ENCODE assay signal across 18 cellular contexts in the genomic region with DNA sequence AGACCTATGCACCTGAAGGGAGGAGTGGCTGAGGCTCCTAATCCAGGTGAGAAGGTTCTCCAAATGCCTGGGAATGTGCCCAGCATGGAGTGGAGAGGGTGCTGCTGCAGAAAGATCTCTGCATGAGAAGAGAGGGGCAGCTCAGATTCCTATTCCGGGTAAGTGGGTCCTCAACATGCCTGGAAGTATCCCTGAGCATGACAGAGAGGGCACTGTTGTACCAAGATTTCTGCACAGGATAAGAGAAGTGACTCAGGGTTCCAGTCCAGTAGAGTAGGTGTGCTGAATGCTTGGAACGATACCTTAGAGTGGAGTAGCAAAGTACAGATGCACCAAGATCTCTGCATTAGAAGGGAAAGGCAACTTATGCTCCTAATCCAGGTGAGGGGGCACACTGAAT. TPM values are rescaled to one million over a fixed set of nuclear protein-coding genes. Genes with fewer than 3 reads are reported as not detected.
"Had no signal": no experiment of that assay in that cellular context is flagged by ENCODE, and none has a peak within 500 bp of the region (broad histone marks: within the 10 kb centered on the region; RNA-seq: fewer than 3 reads in every experiment).

No MANE protein-coding gene starts in this region.

RNA-seq across cellular contexts. Expression of gene CST1, which starts 15.8 kb away (rescaled TPM):
- total RNA-seq: activated naive CD4-positive, alpha-beta T cell treated with anti-CD3 and anti-CD28 coated beads for 36 hours; activated naive CD4-positive, alpha-beta T cell treated with anti-CD3 and anti-CD28 coated beads, Interleukin-2, amount 50 U/mL, for 72 hours; activated naive CD8-positive, alpha-beta T cell treated with anti-CD3 and anti-CD28 coated beads for 36 hours; activated naive CD8-positive, alpha-beta T cell treated with anti-CD3 and anti-CD28 coated beads, Interleukin-2, amount 10 ng/mL, durations not matched to agents 7 days and 5 days; activated T-cell treated with anti-CD3 and anti-CD28 coated beads, Interleukin-2, amount 50 U/mL, for 4 hours; activated T-cell treated with anti-CD3 and anti-CD28 coated beads, Interleukin-2, amount 50 U/mL, for 72 hours; activated T-helper 1 cell treated with anti-CD3 and anti-CD28 coated beads, Interleukin-12 subunit alpha, Interleukin-12 subunit beta, Interleukin-2, Interleukin-4 antibody, amounts not matched to agents 30 ng/mL and 10 ng/mL and 1 ng/mL, durations not matched to agents 14 hours and 24 hours and 36 hours; activated T-helper 17 cell treated with anti-CD3 and anti-CD28 coated beads, Interleukin-2, amount 50 U/mL, for 72 hours; activated T-helper 2 cell treated with anti-CD3 and anti-CD28 coated beads, Interferon-gamma antibody, Interleukin-2, Interleukin-4, amounts not matched to agents 10 μg/mL and 5 μg/mL and 100 μg/mL, durations not matched to agents 14 hours and 24 hours and 36 hours; ascending aorta; astrocyte; body of pancreas; breast epithelium; bronchial epithelial cell; cardiac septum had no signal

RNA-seq across cellular contexts. Expression of gene CST4, which starts 46.1 kb away (rescaled TPM):
- total RNA-seq: activated naive CD4-positive, alpha-beta T cell treated with anti-CD3 and anti-CD28 coated beads for 36 hours; activated naive CD4-positive, alpha-beta T cell treated with anti-CD3 and anti-CD28 coated beads, Interleukin-2, amount 50 U/mL, for 72 hours; activated naive CD8-positive, alpha-beta T cell treated with anti-CD3 and anti-CD28 coated beads for 36 hours; activated naive CD8-positive, alpha-beta T cell treated with anti-CD3 and anti-CD28 coated beads, Interleukin-2, amount 10 ng/mL, durations not matched to agents 7 days and 5 days; activated T-cell treated with anti-CD3 and anti-CD28 coated beads, Interleukin-2, amount 50 U/mL, for 4 hours; activated T-cell treated with anti-CD3 and anti-CD28 coated beads, Interleukin-2, amount 50 U/mL, for 72 hours; activated T-helper 1 cell treated with anti-CD3 and anti-CD28 coated beads, Interleukin-12 subunit alpha, Interleukin-12 subunit beta, Interleukin-2, Interleukin-4 antibody, amounts not matched to agents 30 ng/mL and 10 ng/mL and 1 ng/mL, durations not matched to agents 14 hours and 24 hours and 36 hours; activated T-helper 17 cell treated with anti-CD3 and anti-CD28 coated beads, Interleukin-2, amount 50 U/mL, for 72 hours; activated T-helper 2 cell treated with anti-CD3 and anti-CD28 coated beads, Interferon-gamma antibody, Interleukin-2, Interleukin-4, amounts not matched to agents 10 μg/mL and 5 μg/mL and 100 μg/mL, durations not matched to agents 14 hours and 24 hours and 36 hours; adrenal gland; aorta; ascending aorta; astrocyte; body of pancreas; breast epithelium; bronchial epithelial cell; cardiac muscle cell; cardiac septum had no signal
